Comparison of ENCODE assay signal across 9 cellular contexts in genomic region chr19:11848200-11848593, GRCh38. TPM values are rescaled to one million over a fixed set of nuclear protein-coding genes. Genes with fewer than 3 reads are reported as not detected.
DNase-seq lines count a peak whose midpoint lies in the region; ATAC-seq lines count a peak whose summit lies in the region.
"Had no signal": no experiment of that assay in that cellular context is flagged by ENCODE, and none has a peak within 500 bp of the region (broad histone marks: within the 10 kb centered on the region; RNA-seq: fewer than 3 reads in every experiment).

No MANE protein-coding gene starts in this region.

- peaks cover 6% of the 10 kb centered on the region for H3K9me3 Mint-ChIP-seq in activated CD4-positive, alpha-beta T cell treated with anti-CD3 and anti-CD28 coated beads for 36 hours (ENCODE audit: low read depth)

- POLR2A ChIA-PET in activated CD4-positive, alpha-beta T cell treated with anti-CD3 and anti-CD28 coated beads for 36 hours (lab: Charles Lee), result no interaction called here

- H3K9ac ChIP-seq in iPS-18a (ENCODE audit: low read length), result no peak overlapping the region
- H3K9ac ChIP-seq in stomach smooth muscle (ENCODE audit: low read length in 2 of 2), result peak overlapping the region in 1 of 2 donors; percentile 62

- H3K4me1 Mint-ChIP-seq in activated CD4-positive, alpha-beta T cell treated with anti-CD3 and anti-CD28 coated beads for 36 hours, result peaks cover 26% of the 10 kb centered on the region

- H3K9me3 ChIP-seq in iPS-18a (ENCODE audit: control insufficient read depth, low read depth, low read length) (no peaks in the 10 kb centered on the region), stomach smooth muscle (ENCODE audit: control insufficient read depth in 2 of 2, low read length in 2 of 2) (no peaks in the 10 kb centered on the region)

- H3K27me3 ChIP-seq in iPS-18a (ENCODE audit: control insufficient read depth, insufficient read depth, low read length) (no peaks in the 10 kb centered on the region), stomach smooth muscle (ENCODE audit: control insufficient read depth in 1 of 2, insufficient read depth in 2 of 2, low read length in 2 of 2) (no peaks in the 10 kb centered on the region)

- H3K36me3 ChIP-seq in iPS-18a (ENCODE audit: control insufficient read depth, low read depth, low read length) (no peaks in the 10 kb centered on the region), stomach smooth muscle (ENCODE audit: control insufficient read depth in 2 of 2, insufficient read depth in 2 of 2, low read length in 2 of 2) (no peaks in the 10 kb centered on the region)

- CTCF ChIA-PET in activated CD4-positive, alpha-beta T cell treated with anti-CD3 and anti-CD28 coated beads for 36 hours (lab: Charles Lee), result interaction anchor here (0.6 to 2.1 kb wide), 2 partner anchors 50 to 693 kb away, joined by 4 to 10 read pairs; partner anchors contain the start of gene ZNF491

- H3K4me3 Mint-ChIP-seq in activated CD4-positive, alpha-beta T cell treated with anti-CD3 and anti-CD28 coated beads for 36 hours, result peak overlapping the region; percentile 80

- H3K4me3 ChIP-seq in iPS-18a (ENCODE audit: low read length), result peak overlapping the region; percentile 51
- H3K4me3 ChIP-seq in stomach smooth muscle (ENCODE audit: low read length in 2 of 2), result peak overlapping the region; percentile 93 to 94

- ATAC-seq in activated CD4-positive, alpha-beta T cell treated with anti-CD3 and anti-CD28 coated beads for 36 hours, result no peak
- ATAC-seq in GM19328 (IDR thresholded peaks at IDR 0.05; ENCODE audit: unreplicated experiment) (no peak), GM21515 (IDR thresholded peaks at IDR 0.05; ENCODE audit: unreplicated experiment) (no peak)

- no peak for DNase-seq in activated CD4-positive, alpha-beta T cell treated with anti-CD3 and anti-CD28 coated beads for 36 hours
- no peak for DNase-seq in activated CD4-positive, alpha-beta T cell treated with anti-CD3 and anti-CD28 coated beads, Interleukin-2, amount 50 U/mL, for 1 hour
- DNase-seq in T-helper 9 cell (peak; percentile 0), NCI-H1694 treated with DMSO at 0.1 percent for 48 hours (lab: John Stamatoyannopoulos, UW) (no peak)
- DNase-seq: NCI-H1694 had no signal

- H3K36me3 Mint-ChIP-seq in activated CD4-positive, alpha-beta T cell treated with anti-CD3 and anti-CD28 coated beads for 36 hours (ENCODE audit: low read depth), result peaks cover 25% of the 10 kb centered on the region

- H3K27ac Mint-ChIP-seq in activated CD4-positive, alpha-beta T cell treated with anti-CD3 and anti-CD28 coated beads for 36 hours, result peak overlapping the region; percentile 83

- no peaks in the 10 kb centered on the region for H3K4me1 ChIP-seq in iPS-18a (ENCODE audit: control insufficient read depth, low read depth, low read length)
- peaks cover 12% of the 10 kb centered on the region for H3K4me1 ChIP-seq in stomach smooth muscle (ENCODE audit: control insufficient read depth, insufficient read depth, low read length)

- intact Hi-C loops in activated CD4-positive, alpha-beta T cell treated with anti-CD3 and anti-CD28 coated beads for 36 hours (cut with DNase I, micrococcal nuclease), result loop anchor here (1.0 to 5.0 kb wide), 6 partner anchors 34 to 293 kb away; partner anchors contain the start of genes ZNF440 (in 2 of the 2) and ZNF491 (in 1 of the 2)

- H3K27ac ChIP-seq in iPS-18a (ENCODE audit: low read length), result no peak overlapping the region
- no peak overlapping the region for H3K27ac ChIP-seq in stomach smooth muscle (ENCODE audit: low read length)

- no peaks in the 10 kb centered on the region for H3K27me3 Mint-ChIP-seq in activated CD4-positive, alpha-beta T cell treated with anti-CD3 and anti-CD28 coated beads for 36 hours

RNA-seq across cellular contexts. Expression of gene ZNF439, which starts 0.3 kb away (rescaled TPM):
- total RNA-seq in activated CD4-positive, alpha-beta T cell treated with anti-CD3 and anti-CD28 coated beads for 36 hours, result 10 to 100 TPM; 10.4 to 11.4 TPM

RNA-seq across cellular contexts. Expression of gene ZNF440, which starts 34.1 kb away (rescaled TPM):
- total RNA-seq in activated CD4-positive, alpha-beta T cell treated with anti-CD3 and anti-CD28 coated beads for 36 hours, result 1 to 10 TPM; 7.0 to 7.7 TPM

RNA-seq across cellular contexts. Expression of gene ZNF69, which starts 39.4 kb away (rescaled TPM):
- 1 to 10 TPM; 2.4 to 2.5 TPM for total RNA-seq in activated CD4-positive, alpha-beta T cell treated with anti-CD3 and anti-CD28 coated beads for 36 hours

RNA-seq across cellular contexts. Expression of gene ZNF491, which starts 49.9 kb away (rescaled TPM):
- total RNA-seq in activated CD4-positive, alpha-beta T cell treated with anti-CD3 and anti-CD28 coated beads for 36 hours, result 1 to 10 TPM in 1 of 2 experiments, under 1 TPM in 1; 0.60 to 1.2 TPM
